8 cellular contexts compared by ENCODE assay signal in genomic region chr1:11719313-11720032, GRCh38. TPM values are rescaled to one million over a fixed set of nuclear protein-coding genes. Genes with fewer than 3 reads are reported as not detected.
DNase-seq lines count a peak whose midpoint lies in the region; ATAC-seq and TF ChIP-seq lines count a peak whose summit lies in the region.

No MANE protein-coding gene starts in this region.

- peak; percentile 99 for TF ChIP-seq CTCF in endodermal cell (conservative IDR thresholded peaks at IDR 0.05)

- no peak overlapping the region for H3K27ac Mint-ChIP-seq in endodermal cell

- no peaks in the 10 kb centered on the region for H3K9me3 Mint-ChIP-seq in endodermal cell

- no peaks in the 10 kb centered on the region for H3K36me3 ChIP-seq in endodermal cell (ENCODE audit: control insufficient read depth, insufficient read depth, low read length)

- no peaks in the 10 kb centered on the region for H3K36me3 Mint-ChIP-seq in endodermal cell (ENCODE audit: low read depth)

- H3K27ac ChIP-seq in endodermal cell (ENCODE audit: low read depth, low read length) = no peak overlapping the region

- no peaks in the 10 kb centered on the region for H3K9me3 ChIP-seq in endodermal cell (ENCODE audit: control insufficient read depth, low read length)

- H3K9ac ChIP-seq in endodermal cell (ENCODE audit: extremely low read depth, low read length, poor library complexity, severe bottlenecking) = no peak overlapping the region

- H3K27me3 ChIP-seq in endodermal cell (ENCODE audit: control insufficient read depth, insufficient read depth, low read length, poor library complexity, severe bottlenecking) = no peaks in the 10 kb centered on the region

- no peaks in the 10 kb centered on the region for H3K4me1 ChIP-seq in endodermal cell (ENCODE audit: control insufficient read depth, insufficient read depth, low read length)

- peaks cover 3% of the 10 kb centered on the region for H3K27me3 Mint-ChIP-seq in endodermal cell (ENCODE audit: insufficient read depth)

- H3K4me3 Mint-ChIP-seq in endodermal cell = peak overlapping the region; percentile 50

- ATAC-seq in HG03159 (IDR thresholded peaks at IDR 0.05; ENCODE audit: unreplicated experiment) = peak; percentile 52

- no peak overlapping the region for H3K4me3 ChIP-seq in endodermal cell (ENCODE audit: low read length)

- 50 to 56% methylated on average over 32 to 44 of the region's 44 CpGs for WGBS in endodermal cell (ENCODE audit: insufficient coverage in 1 of 2, insufficient read length in 1 of 2), 2 experiments

- no peaks in the 10 kb centered on the region for H3K4me1 Mint-ChIP-seq in endodermal cell

- DNase-seq in Daoy (ENCODE audit: low read depth) (peak; percentile 57), NOMO-1 treated with dmso at 0.1 percent for 144 hours (lab: John Stamatoyannopoulos, UW; ENCODE audit: unreplicated experiment) (peak; percentile 82), endodermal cell (peak; percentile 88), mucosa of gallbladder (ENCODE audit: low spot score) (peak; percentile 85), NCI-H187 treated with DMSO at 0.1 percent for 48 hours (lab: John Stamatoyannopoulos, UW) (no peak)
- DNase-seq in activated CD8-positive, alpha-beta memory T cell treated with anti-CD3 and anti-CD28 coated beads, Interleukin-2, amount 50 U/mL, for 24 hours (ENCODE audit: extremely low read depth) = peak; percentile 67
- peak; percentile 58 to 78 for DNase-seq in stimulated activated CD8-positive, alpha-beta memory T cell treated with anti-CD3 and anti-CD28 coated beads, Interleukin-2, amount 100 ng/mL, for 48 hours (ENCODE audit: low read depth in 2 of 2)

RNA-seq across cellular contexts. Expression of gene AGTRAP, which starts 16.5 kb away (rescaled TPM):
- 42.4 and 42.9 TPM in 2 replicates for total RNA-seq in Daoy (2014; rRNA removed; shearing (Covaris generic))
- 10 to 100 TPM; 71.3 to 81.2 TPM for total RNA-seq in endodermal cell
- polyA plus RNA-seq in endodermal cell (2013, experiment 1 of 2) = 54.5 TPM
- 49.1 TPM for polyA plus RNA-seq in endodermal cell (2013, experiment 2 of 2)
- 38.7 TPM for total RNA-seq in mucosa of gallbladder

RNA-seq across cellular contexts. Expression of gene DRAXIN, which starts 28.0 kb away (rescaled TPM):
- total RNA-seq in Daoy (2014; rRNA removed; shearing (Covaris generic)) = 0.86 and 0.97 TPM in 2 replicates
- total RNA-seq in endodermal cell = 1 to 10 TPM; 5.4 to 6.0 TPM
- 42.1 TPM for polyA plus RNA-seq in endodermal cell (2013, experiment 1 of 2)
- polyA plus RNA-seq in endodermal cell (2013, experiment 2 of 2) = 39.2 TPM
- 0.12 TPM for total RNA-seq in mucosa of gallbladder

RNA-seq across cellular contexts. Expression of gene MAD2L2, which starts 38.5 kb away (rescaled TPM):
- 80.3 and 91.7 TPM in 2 replicates for total RNA-seq in Daoy (2014; rRNA removed; shearing (Covaris generic))
- total RNA-seq in endodermal cell (100 to 1,000 TPM; 128 to 132 TPM), mucosa of gallbladder (22.0 TPM)
- polyA plus RNA-seq in endodermal cell (2013, experiment 1 of 2) = 153 TPM
- 130 TPM for polyA plus RNA-seq in endodermal cell (2013, experiment 2 of 2)

RNA-seq across cellular contexts. Expression of gene C1orf167, which starts 42.5 kb away (rescaled TPM):
- total RNA-seq in Daoy (2014; rRNA removed; shearing (Covaris generic)) = not detected in 2 replicates
- total RNA-seq in endodermal cell = 1 to 10 TPM in 1 of 2 donors, under 1 TPM in 1; 0.95 to 1.4 TPM
- polyA plus RNA-seq in endodermal cell (2013, experiment 1 of 2) = 0.39 TPM
- polyA plus RNA-seq in endodermal cell (2013, experiment 2 of 2) = 0.54 TPM
- 0.29 TPM for total RNA-seq in mucosa of gallbladder

RNA-seq across cellular contexts. Expression of gene FBXO6, which starts 55.5 kb away (rescaled TPM):
- total RNA-seq in Daoy (2014; rRNA removed; shearing (Covaris generic)) = 1.1 and 2.4 TPM in 2 replicates
- 1 to 10 TPM; 2.7 to 4.1 TPM for total RNA-seq in endodermal cell
- 2.8 TPM for polyA plus RNA-seq in endodermal cell (2013, experiment 1 of 2)
- 2.0 TPM for polyA plus RNA-seq in endodermal cell (2013, experiment 2 of 2)
- total RNA-seq in mucosa of gallbladder = 13.8 TPM
